ENCODE assay signal across 26 cellular contexts in genomic region chr10:60990663-60991062, GRCh38. TPM values are rescaled to one million over a fixed set of nuclear protein-coding genes. Genes with fewer than 3 reads are reported as not detected.
"Had no signal": no experiment of that assay in that cellular context is flagged by ENCODE, and none has a peak within 500 bp of the region (broad histone marks: within the 10 kb centered on the region; RNA-seq: fewer than 3 reads in every experiment).

No MANE protein-coding gene starts in this region.

- H3K4me3 ChIP-seq: adrenal gland, ascending aorta, coronary artery, heart left ventricle, neural progenitor cell, right atrium auricular region, upper lobe of left lung had no signal

- H3K9me3 ChIP-seq: adrenal gland, ascending aorta, right atrium auricular region, upper lobe of left lung had no signal

- H3K27me3 Mint-ChIP-seq: activated naive CD8-positive, alpha-beta T cell treated with anti-CD3 and anti-CD28 coated beads for 36 hours had no signal

- ATAC-seq: activated T-cell treated with anti-CD3 and anti-CD28 coated beads, Interleukin-2, amount 50 U/mL, for 72 hours; effector memory CD8-positive, alpha-beta T cell; heart left ventricle; left ventricle myocardium superior; natural killer cell; stimulated activated effector memory CD8-positive, alpha-beta T cell treated with anti-CD3 and anti-CD28 coated beads, Interleukin-12 subunit alpha, Interleukin-12 subunit beta, amount 100 ng/mL, for 72 hours had no signal

- H3K4me1 Mint-ChIP-seq: activated naive CD8-positive, alpha-beta T cell treated with anti-CD3 and anti-CD28 coated beads for 36 hours; natural killer cell; neural progenitor cell; stimulated activated effector memory CD8-positive, alpha-beta T cell treated with anti-CD3 and anti-CD28 coated beads, Interleukin-12 subunit alpha, Interleukin-12 subunit beta, amount 100 ng/mL, for 72 hours had no signal

- H3K27ac Mint-ChIP-seq: activated naive CD8-positive, alpha-beta T cell treated with anti-CD3 and anti-CD28 coated beads for 36 hours; activated T-cell treated with anti-CD3 and anti-CD28 coated beads, Interleukin-2, amount 50 U/mL, for 72 hours; effector memory CD8-positive, alpha-beta T cell; natural killer cell; neural progenitor cell; stimulated activated effector memory CD8-positive, alpha-beta T cell treated with anti-CD3 and anti-CD28 coated beads, Interleukin-12 subunit alpha, Interleukin-12 subunit beta, amount 100 ng/mL, for 72 hours; stimulated activated naive CD8-positive, alpha-beta T cell treated with anti-CD3 and anti-CD28 coated beads, Interleukin-15, Interleukin-2, amounts not matched to agents 100 ng/mL and 50 ng/mL, for 24 hours had no signal

- H3K4me2 ChIP-seq: neural progenitor cell had no signal

- H3K4me3 Mint-ChIP-seq: activated naive CD8-positive, alpha-beta T cell treated with anti-CD3 and anti-CD28 coated beads for 36 hours; activated T-cell treated with anti-CD3 and anti-CD28 coated beads, Interleukin-2, amount 50 U/mL, for 72 hours; brain; effector memory CD8-positive, alpha-beta T cell; natural killer cell; neural progenitor cell; stimulated activated effector memory CD8-positive, alpha-beta T cell treated with anti-CD3 and anti-CD28 coated beads, Interleukin-12 subunit alpha, Interleukin-12 subunit beta, amount 100 ng/mL, for 72 hours; stimulated activated naive CD8-positive, alpha-beta T cell treated with anti-CD3 and anti-CD28 coated beads, Interleukin-15, Interleukin-2, amounts not matched to agents 100 ng/mL and 50 ng/mL, for 24 hours had no signal

- H3K79me2 ChIP-seq: parathyroid adenoma had no signal

- H2AFZ ChIP-seq: neural progenitor cell, parathyroid adenoma had no signal

- H3K27me3 ChIP-seq: adrenal gland, ascending aorta, heart left ventricle, neural progenitor cell, right atrium auricular region, upper lobe of left lung had no signal

- H3K9ac ChIP-seq: neural progenitor cell, parathyroid adenoma had no signal

- H3K27ac ChIP-seq: adrenal gland, ascending aorta, coronary artery, heart left ventricle, neural progenitor cell, parathyroid adenoma, right atrium auricular region, upper lobe of left lung, VCaP had no signal

- H3K36me3 Mint-ChIP-seq: activated naive CD8-positive, alpha-beta T cell treated with anti-CD3 and anti-CD28 coated beads for 36 hours; brain; natural killer cell; neural progenitor cell; stimulated activated effector memory CD8-positive, alpha-beta T cell treated with anti-CD3 and anti-CD28 coated beads, Interleukin-12 subunit alpha, Interleukin-12 subunit beta, amount 100 ng/mL, for 72 hours had no signal

- H3K4me1 ChIP-seq: adrenal gland, ascending aorta, heart left ventricle, neural progenitor cell, parathyroid adenoma, right atrium auricular region, upper lobe of left lung had no signal

- H3K36me3 ChIP-seq: adrenal gland, ascending aorta, heart left ventricle, neural progenitor cell, right atrium auricular region, upper lobe of left lung had no signal

- DNase-seq: activated CD4-positive, alpha-beta T cell treated with anti-CD3 and anti-CD28 coated beads for 4 hours; activated CD4-positive, alpha-beta T cell treated with anti-CD3 and anti-CD28 coated beads, Interleukin-2, amount 50 U/mL, for 4 hours; activated naive CD4-positive, alpha-beta T cell; activated naive CD8-positive, alpha-beta T cell treated with anti-CD3 and anti-CD28 coated beads for 36 hours; activated T-cell treated with anti-CD3 and anti-CD28 coated beads for 4 hours; activated T-cell treated with anti-CD3 and anti-CD28 coated beads, Interleukin-2, amount 50 U/mL, for 72 hours; adrenal gland; effector memory CD8-positive, alpha-beta T cell; foreskin fibroblast; heart left ventricle; left ventricle myocardium superior; natural killer cell; occipital lobe; stimulated activated CD4-positive, alpha-beta T cell treated with anti-CD3 and anti-CD28 coated beads, Interleukin-4, amount 100 ng/mL, for 24 hours; substantia nigra; upper lobe of left lung had no signal

- H3K9me3 Mint-ChIP-seq: activated naive CD8-positive, alpha-beta T cell treated with anti-CD3 and anti-CD28 coated beads for 36 hours; effector memory CD8-positive, alpha-beta T cell; neural progenitor cell; stimulated activated effector memory CD8-positive, alpha-beta T cell treated with anti-CD3 and anti-CD28 coated beads, Interleukin-12 subunit alpha, Interleukin-12 subunit beta, amount 100 ng/mL, for 72 hours; stimulated activated naive CD8-positive, alpha-beta T cell treated with anti-CD3 and anti-CD28 coated beads, Interleukin-15, Interleukin-2, amounts not matched to agents 100 ng/mL and 50 ng/mL, for 24 hours had no signal

RNA-seq across cellular contexts. Expression of gene RHOBTB1, which starts 46.7 kb away (rescaled TPM):
- total RNA-seq: T-helper 1 cell treated with Interleukin-12 subunit alpha and Interleukin-12 subunit beta and Interleukin-4 antibody, amounts not matched to agents 30 ng/mL and 1 ng/mL, for 36 hours had no signal
